In the genomic region with DNA sequence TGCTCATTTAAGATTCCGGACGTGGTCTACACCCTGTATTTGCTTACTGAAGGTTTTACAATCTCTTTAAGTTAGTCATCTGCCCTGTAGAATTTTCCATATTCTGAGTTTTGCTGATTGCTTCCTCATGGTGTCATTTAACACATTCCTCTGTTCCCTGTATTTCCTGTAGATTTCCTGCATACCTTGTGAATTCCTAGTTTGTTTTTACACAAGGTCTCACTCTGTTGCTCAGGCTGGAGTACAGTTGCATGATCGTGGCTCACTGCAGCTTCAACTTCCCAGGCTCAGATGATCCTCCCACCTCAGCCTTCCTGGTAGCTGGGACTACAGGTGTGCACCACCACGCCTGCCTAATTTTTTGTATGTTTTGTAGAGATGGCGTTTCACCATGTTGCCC, we compare ENCODE assay signal across 17 cellular contexts.
A peak's percentile ranks its signal among the peaks of the same experiment; 100 is the strongest.
DNase-seq lines count a peak whose midpoint lies in the region; ATAC-seq, FAIRE-seq and TF ChIP-seq lines count a peak whose summit lies in the region.
"Had no signal": no experiment of that assay in that cellular context is flagged by ENCODE, and none has a peak within 500 bp of the region (broad histone marks: within the 10 kb centered on the region; RNA-seq: fewer than 3 reads in every experiment).

No MANE protein-coding gene starts in this region.

- H3K4me2 ChIP-seq in IMR-90 (ENCODE audit: low read depth, low read length) = no peak overlapping the region
- H3K4me2 ChIP-seq: neural progenitor cell had no signal

- in situ Hi-C loops in IMR-90 (cut with MboI; ENCODE audit: low sequenced_read_pairs) = no loop called here

- no peak for TF ChIP-seq POLR2A in IMR-90 (IDR thresholded peaks at IDR 0.05; ENCODE audit: low read depth, low read length)

- H2BK20ac ChIP-seq in IMR-90 (ENCODE audit: low read depth, low read length) = no peak overlapping the region; the same call in 1 of the 2 replicates

- H3K4ac ChIP-seq in IMR-90 (ENCODE audit: low read depth, low read length) = peak overlapping the region; percentile 45; the same call in 1 of the 2 replicates

- peaks cover 58 to 78% of the 10 kb centered on the region in 2 experiments for H3K79me1 ChIP-seq in IMR-90 (ENCODE audit: low read depth in 1 of 2, low read length in 2 of 2)

- H2AK9ac ChIP-seq in IMR-90 (replicated peaks; ENCODE audit: low read depth, low read length, poor library complexity) = no peak overlapping the region

- peaks cover 3% of the 10 kb centered on the region for H3K9me3 ChIP-seq in IMR-90 (ENCODE audit: control insufficient read depth, insufficient read depth, low read length)
- H3K9me3 ChIP-seq: body of pancreas had no signal

- CTCF ChIA-PET in AG04449 (lab: Yijun Ruan, JAX) (no interaction called here), IMR-90 (lab: Yijun Ruan, JAX) (no interaction called here)

- peak; percentile 84 for DNase-seq in AG04449 (ENCODE audit: low read depth, low spot score)
- peak; percentile 89 for DNase-seq in IMR-90
- peak; percentile 89 for DNase-seq in bronchial epithelial cell (ENCODE audit: low read depth)
- peak; percentile 52 for DNase-seq in kidney epithelial cell (ENCODE audit: low read depth)
- DNase-seq in activated effector memory CD4-positive, alpha-beta T cell treated with anti-CD3 and anti-CD28 coated beads, Interleukin-2, amount 50 U/mL, for 16 hours = no peak
- no peak for DNase-seq in left ventricle myocardium superior
- DNase-seq in activated gamma-delta T cell (lab: John Stamatoyannopoulos, UW) = no peak
- DNase-seq: activated B cell treated with CpG ODN at 0.5 μM for 24 hours; body of pancreas; H9; NCI-H1436 treated with DMSO at 0.1 percent for 48 hours; NCI-H69; stimulated activated CD4-positive, alpha-beta T cell treated with anti-CD3 and anti-CD28 coated beads, Interleukin-15, amount 100 ng/mL, for 24 hours; stimulated activated CD8-positive, alpha-beta memory T cell treated with anti-CD3 and anti-CD28 coated beads, Interleukin-4, amount 100 ng/mL, for 48 hours had no signal

- peaks cover 19% of the 10 kb centered on the region for H3K9me1 ChIP-seq in IMR-90 (ENCODE audit: insufficient read depth, low read length)

- peak overlapping the region; percentile 85 for H2AK5ac ChIP-seq in IMR-90 (ENCODE audit: low read depth, low read length)

- intact Hi-C loops in IMR-90 (cut with micrococcal nuclease) (loop anchor here (1.0 kb wide), 1 partner anchor 108 kb away; no protein-coding TSS in a partner anchor), left ventricle myocardium superior (cut with micrococcal nuclease) (no loop called here)

- H4K20me1 ChIP-seq in IMR-90 (ENCODE audit: insufficient read depth, low read length) = peaks cover 12% of the 10 kb centered on the region

- POLR2A ChIA-PET in AG04449 (lab: Yijun Ruan, JAX) = no interaction called here
- POLR2A ChIA-PET in IMR-90 (lab: Charles Lee; ENCODE audit: unreplicated experiment) = no interaction called here

- H2BK120ac ChIP-seq in IMR-90 (ENCODE audit: low read depth, low read length) = peak overlapping the region; percentile 75; the same call in 1 of the 2 replicates

- peak overlapping the region; percentile 83 for H2BK5ac ChIP-seq in IMR-90 (ENCODE audit: low read depth, low read length, poor library complexity, severe bottlenecking)

- no peak for TF ChIP-seq RAD21 in IMR-90 (IDR thresholded peaks at IDR 0.05; ENCODE audit: low read length)

- peak overlapping the region; percentile 48; the same call in 1 of the 2 replicates for H3K27ac ChIP-seq in IMR-90 (ENCODE audit: insufficient read depth, low read length)
- H3K27ac ChIP-seq: body of pancreas, neural progenitor cell, SK-N-MC had no signal

- H3K36me3 ChIP-seq in IMR-90 (ENCODE audit: control insufficient read depth, insufficient read depth, low read length) = no peaks in the 10 kb centered on the region
- peaks cover 11% of the 10 kb centered on the region for H3K36me3 ChIP-seq in bronchial epithelial cell (ENCODE audit: control insufficient read depth, insufficient read depth, low read length)
- H3K36me3 ChIP-seq in kidney epithelial cell (ENCODE audit: control insufficient read depth, insufficient read depth, low read length) = no peaks in the 10 kb centered on the region
- H3K36me3 ChIP-seq: neural progenitor cell had no signal

- no peak overlapping the region for H3K23ac ChIP-seq in IMR-90 (ENCODE audit: low read depth, low read length)

- dilution Hi-C loops in IMR-90 (cut with HindIII; ENCODE audit: low sequenced_read_pairs, unreplicated experiment) = no loop called here

- no peak overlapping the region for H4K5ac ChIP-seq in IMR-90 (ENCODE audit: low read depth, low read length)

- peak; percentile 88 for ATAC-seq in IMR-90 (ENCODE audit: low read depth)
- ATAC-seq in left ventricle myocardium superior = no peak
- ATAC-seq in GM19455 (IDR thresholded peaks at IDR 0.05; ENCODE audit: unreplicated experiment) = no peak
- ATAC-seq: body of pancreas had no signal

- H3K4me1 ChIP-seq in IMR-90 (ENCODE audit: control insufficient read depth, insufficient read depth, low read length) = peaks cover 12% of the 10 kb centered on the region

- no peak overlapping the region for H2AFZ ChIP-seq in IMR-90 (replicated peaks; ENCODE audit: low read length, poor library complexity)
- H2AFZ ChIP-seq: neural progenitor cell had no signal

- H3K4me3 ChIP-seq in AG04449 (ENCODE audit: low read depth, low read length) = no peak overlapping the region
- no peak overlapping the region for H3K4me3 ChIP-seq in IMR-90 (ENCODE audit: insufficient read depth, low read depth, low read length)
- H3K4me3 ChIP-seq in bronchial epithelial cell (ENCODE audit: low read depth, low read length) = no peak overlapping the region
- no peak overlapping the region for H3K4me3 ChIP-seq in kidney epithelial cell (ENCODE audit: low read depth, low read length)
- H3K4me3 ChIP-seq: body of pancreas, neural progenitor cell, SK-N-MC had no signal

- peak overlapping the region; percentile 12; the same call in 1 of the 3 replicates for H2BK15ac ChIP-seq in IMR-90 (ENCODE audit: low read depth, low read length)

- no CpG with 5 or more reads among the region's 5 CpGs for WGBS in IMR-90 (ENCODE audit: extremely low coverage in 2 of 2, insufficient read length in 1 of 2), 2 experiments

- H4K91ac ChIP-seq in IMR-90 (ENCODE audit: insufficient read depth, low read depth, low read length) = peak overlapping the region; percentile 30; the same call in 1 of the 2 replicates

- H3K14ac ChIP-seq in IMR-90 (replicated peaks; ENCODE audit: low read depth, low read length) = peak overlapping the region; percentile 44; the same call in 1 of the 2 replicates

- no peak for FAIRE-seq in bronchial epithelial cell (lab: Jason Lieb, UNC)

- H3K9ac ChIP-seq in IMR-90 (ENCODE audit: low read depth, low read length) = no peak overlapping the region
- H3K9ac ChIP-seq: neural progenitor cell had no signal

- H3K56ac ChIP-seq in IMR-90 (ENCODE audit: extremely low read depth, insufficient read depth, low read length) = no peak overlapping the region

- no peak overlapping the region for H3K18ac ChIP-seq in IMR-90 (ENCODE audit: low read depth, low read length)

- TF ChIP-seq CTCF in AG04449 (IDR thresholded peaks at IDR 0.05; ENCODE audit: insufficient read depth, low read length, missing control alignments) (no peak), IMR-90 (conservative IDR thresholded peaks at IDR 0.05; ENCODE audit: low read depth, low read length) (no peak), bronchial epithelial cell (IDR thresholded peaks at IDR 0.05; ENCODE audit: insufficient read depth, low read length, severe bottlenecking) (no peak), kidney epithelial cell (IDR thresholded peaks at IDR 0.05; ENCODE audit: insufficient read depth, low read length, poor library complexity, severe bottlenecking) (no peak)

- no TSS peak for BruUV-seq in IMR-90 (replicated peaks; lab: Mats Ljungman, UMichigan)

- no peaks in the 10 kb centered on the region for H3K27me3 ChIP-seq in IMR-90 (ENCODE audit: control insufficient read depth, insufficient read depth, low read length)
- H3K27me3 ChIP-seq in bronchial epithelial cell (ENCODE audit: control insufficient read depth, insufficient read depth, low read length) = no peaks in the 10 kb centered on the region
- no peaks in the 10 kb centered on the region for H3K27me3 ChIP-seq in kidney epithelial cell (ENCODE audit: control insufficient read depth, insufficient read depth, low read length)
- H3K27me3 ChIP-seq: body of pancreas, neural progenitor cell had no signal

- H4K8ac ChIP-seq in IMR-90 (ENCODE audit: low read depth in 2 of 2, low read length in 2 of 2) = peak overlapping the region in 1 of 2 experiments; percentile 73; a peak in 2 of 4 replicates

TF ChIP-seq in IMR-90, 13 proteins besides CTCF, POLR2A, EP300 and RAD21:
- TF ChIP-seq CEBPB (IDR thresholded peaks at IDR 0.05; ENCODE audit: low read depth, low read length) (peak; percentile 38; the same call in 1 of the 2 replicates), MAZ (IDR thresholded peaks at IDR 0.05; ENCODE audit: borderline replicate concordance, low read depth, low read length) (no peak), MXI1 (IDR thresholded peaks at IDR 0.05; ENCODE audit: borderline replicate concordance, low read depth, low read length) (no peak), ELK1 (IDR thresholded peaks at IDR 0.05; ENCODE audit: borderline replicate concordance, low read depth, low read length) (no peak), FOS (IDR thresholded peaks at IDR 0.05; ENCODE audit: low read depth, low read length) (no peak), MAFK (IDR thresholded peaks at IDR 0.05; ENCODE audit: low read depth, low read length) (peak; percentile 66)

Comparison
In these comparisons a context has a peak if more than half of its experiments do, and no peak if none do; other contexts are left out.
1. DNase-seq: peak in AG04449 (single experiment), IMR-90 (single experiment), bronchial epithelial cell (single experiment) and kidney epithelial cell (single experiment); none in activated effector memory CD4-positive, alpha-beta T cell treated with anti-CD3 and anti-CD28 coated beads, Interleukin-2, amount 50 U/mL, for 16 hours (single experiment), left ventricle myocardium superior (single experiment) and activated gamma-delta T cell (single experiment).